8 cellular contexts compared by ENCODE assay signal in genomic region chr17:45311762-45312476, GRCh38. TPM values are rescaled to one million over a fixed set of nuclear protein-coding genes. Genes with fewer than 3 reads are reported as not detected.
DNase-seq lines count a peak whose midpoint lies in the region; ATAC-seq and TF ChIP-seq lines count a peak whose summit lies in the region.

No MANE protein-coding gene starts in this region.

- H3K4me3 ChIP-seq in upper lobe of right lung: peak overlapping the region; percentile 25

- H3K4me1 ChIP-seq in upper lobe of right lung: peaks cover 90% of the 10 kb centered on the region

- peak; percentile 73 for DNase-seq in GM13977 (ENCODE audit: low spot score)
- peak; percentile 33 to 39 for DNase-seq in activated CD8-positive, alpha-beta memory T cell treated with anti-CD3 and anti-CD28 coated beads for 1 hour (ENCODE audit: extremely low read depth in 1 of 2, low read depth in 1 of 2)
- DNase-seq in epithelial cell of prostate (ENCODE audit: low read depth, low spot score): peak; percentile 85
- peak; percentile 46 for DNase-seq in pons (ENCODE audit: low spot score)
- peak; percentile 82 for DNase-seq in upper lobe of right lung
- no peak for DNase-seq in NCI-H1048 (lab: John Stamatoyannopoulos, UW)
- no peak for DNase-seq in NOMO-1 treated with DMSO at 0.1 percent for 48 hours (lab: John Stamatoyannopoulos, UW; ENCODE audit: unreplicated experiment)

- ATAC-seq in upper lobe of right lung: peak; percentile 41

- H3K36me3 ChIP-seq in KOPT-K1 (ENCODE audit: insufficient read depth, low read length) (peaks cover 38% of the 10 kb centered on the region), upper lobe of right lung (no peaks in the 10 kb centered on the region)

- intact Hi-C loops in upper lobe of right lung (cut with DNase I): no loop called here

- H3K27ac ChIP-seq in KOPT-K1 (ENCODE audit: low read depth, low read length, poor library complexity, severe bottlenecking) (peak overlapping the region; percentile 84), epithelial cell of prostate (peak overlapping the region; percentile 47), upper lobe of right lung (peak overlapping the region; percentile 87)

- H3K9me3 ChIP-seq in KOPT-K1 (ENCODE audit: insufficient read depth, low read length, poor library complexity, severe bottlenecking) (no peaks in the 10 kb centered on the region), upper lobe of right lung (no peaks in the 10 kb centered on the region)

- H3K27me3 ChIP-seq in upper lobe of right lung: no peaks in the 10 kb centered on the region

- in situ Hi-C loops in GM13977 (cut with MboI; ENCODE audit: low pct_unique_long_range_greater_than_20kb, low sequenced_read_pairs, unreplicated experiment): no loop called here

- TF ChIP-seq CTCF in GM13977 (IDR thresholded peaks at IDR 0.05; ENCODE audit: extremely low read depth, insufficient read depth, missing control alignments) (no peak), upper lobe of right lung (IDR thresholded peaks at IDR 0.05) (no peak)

RNA-seq across cellular contexts. Expression of gene MAP3K14, which starts 4.9 kb away (rescaled TPM):
- total RNA-seq in upper lobe of right lung: 9.9 TPM

RNA-seq across cellular contexts. Expression of gene SPATA32, which starts 50.0 kb away (rescaled TPM):
- total RNA-seq in upper lobe of right lung: not detected

Comparison
In these comparisons a context has a peak if more than half of its experiments do, and no peak if none do; other contexts are left out.
1. DNase-seq: peak in GM13977 (single experiment), activated CD8-positive, alpha-beta memory T cell treated with anti-CD3 and anti-CD28 coated beads for 1 hour (2 of 2), epithelial cell of prostate (single experiment), pons (single experiment) and upper lobe of right lung (single experiment); none in NCI-H1048 (single experiment) and NOMO-1 treated with DMSO at 0.1 percent for 48 hours (single experiment).
2. Peak in every context shown above with its lines, with median percentiles within 50 percentile points of each other: H3K27ac ChIP-seq.